1 cellular context compared by ENCODE assay signal in genomic region chr20:44336086-44336485, GRCh38.
TF ChIP-seq lines count a peak whose summit lies in the region.

No MANE protein-coding gene starts in this region.

TF ChIP-seq in HepG2, 621 proteins besides CTCF, POLR2A, EP300 and RAD21 (continued from another document):
- no peak for TF ChIP-seq ZBTB37 (CRISPR knock-in tag; IDR thresholded peaks at IDR 0.05)
